ENCODE assay signal across 25 cellular contexts in the genomic region with DNA sequence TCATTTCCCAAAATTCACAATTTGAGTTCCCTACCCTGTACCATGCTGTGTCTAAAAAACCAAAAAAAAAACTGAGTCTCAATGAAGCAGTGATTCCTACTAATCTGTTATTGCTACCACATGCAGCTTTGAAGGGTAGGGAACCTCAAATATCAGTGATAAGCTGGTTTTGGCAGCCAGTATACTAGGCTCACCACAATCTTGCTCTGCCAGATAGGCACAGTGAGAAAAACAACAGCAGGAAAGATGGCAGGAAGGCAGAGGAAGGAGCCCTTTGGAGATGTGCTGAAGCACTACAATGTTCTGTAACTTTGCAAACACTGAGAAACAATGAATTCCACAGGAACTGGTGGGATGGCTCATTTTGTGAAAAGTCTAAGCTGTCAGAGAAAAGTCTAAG.
DNase-seq lines count a peak whose midpoint lies in the region; ATAC-seq, FAIRE-seq and TF ChIP-seq lines count a peak whose summit lies in the region.
"Had no signal": no experiment of that assay in that cellular context is flagged by ENCODE, and none has a peak within 500 bp of the region (broad histone marks: within the 10 kb centered on the region; RNA-seq: fewer than 3 reads in every experiment).

No MANE protein-coding gene starts in this region.

- no peaks in the 10 kb centered on the region for H3K27me3 ChIP-seq in heart right ventricle
- no peaks in the 10 kb centered on the region for H3K27me3 ChIP-seq in pancreas
- H3K27me3 ChIP-seq in left lung: no peaks in the 10 kb centered on the region
- H3K27me3 ChIP-seq: BE2C had no signal

- DNase-seq in Right ventricle myocardium inferior (ENCODE audit: missing footprints): no peak
- DNase-seq in cardiac septum (ENCODE audit: low spot score): no peak
- DNase-seq in dermis blood vessel endothelial cell: peak; percentile 10
- DNase-seq in heart right ventricle: no peak
- peak in 3 of 6 donors; percentile 35 to 60 (median 46) for DNase-seq in pancreas
- DNase-seq in midbrain (lab: John Stamatoyannopoulos, UW): no peak
- no peak for DNase-seq in left lung
- DNase-seq: 8988T; BE2C; CD4-positive, CD25-positive, alpha-beta regulatory T cell; COR-L47; DMS153; GDM1; GOT3; MV-4-11; NCI-H1694 treated with DMSO at 0.1 percent for 48 hours; NCI-H2107; NCI-H2227 treated with DMSO at 0.1 percent for 48 hours; NCI-H510A treated with DMSO at 0.1 percent for 48 hours; NCI-H82; OCI-M1; SHP77 treated with DMSO at 0.1 percent for 48 hours had no signal

- no peak for FAIRE-seq in pancreas (lab: Jason Lieb, UNC)

- intact Hi-C loops in Right ventricle myocardium inferior (cut with DNase I): loop anchor here (2.0 kb wide), 1 partner anchor 96 kb away; the partner anchor contains the start of gene UBP1
- intact Hi-C loops in cardiac septum (cut with DNase I): no loop called here
- intact Hi-C loops in heart right ventricle (cut with DNase I): loop anchor here in 1 of 10 donors (10.0 kb wide), 1 partner anchor 92 kb away; the partner anchor contains the start of gene UBP1
- intact Hi-C loops in pancreas (cut with DNase I): no loop called here
- intact Hi-C loops in left lung (cut with DNase I): no loop called here

- H3K36me3 ChIP-seq in heart right ventricle: peaks cover 0 to 100% (median 27%) of the 10 kb centered on the region in 9 donors
- peaks cover 0 to 3% (median 0%) of the 10 kb centered on the region in 3 donors for H3K36me3 ChIP-seq in pancreas
- peaks cover 0 to 51% of the 10 kb centered on the region in 2 donors for H3K36me3 ChIP-seq in left lung
- H3K36me3 ChIP-seq: BE2C had no signal

- H3K9me3 ChIP-seq in heart right ventricle: no peaks in the 10 kb centered on the region
- no peaks in the 10 kb centered on the region for H3K9me3 ChIP-seq in pancreas
- no peaks in the 10 kb centered on the region for H3K9me3 ChIP-seq in left lung
- H3K9me3 ChIP-seq: BE2C had no signal

- H3K4me3 ChIP-seq in heart right ventricle: no peak overlapping the region
- H3K4me3 ChIP-seq in pancreas: no peak overlapping the region
- no peak overlapping the region for H3K4me3 ChIP-seq in left lung

- ATAC-seq in Right ventricle myocardium inferior: peak; percentile 71
- peak in 6 of 8 donors; percentile 62 to 86 (median 76) for ATAC-seq in heart right ventricle
- ATAC-seq in pancreas: peak; percentile 89 to 99 (median 96)
- ATAC-seq in HG03095 (IDR thresholded peaks at IDR 0.05; ENCODE audit: unreplicated experiment): no peak
- no peak for ATAC-seq in left lung
- ATAC-seq: HCT116 had no signal

- H3K27ac ChIP-seq in heart right ventricle (peak overlapping the region in 9 of 10 donors; percentile 1 to 85 (median 75)), pancreas (no peak overlapping the region), left lung (no peak overlapping the region)
- H3K27ac ChIP-seq: KMS-11 had no signal

- no peak for TF ChIP-seq CTCF in heart right ventricle (IDR thresholded peaks at IDR 0.05)
- no peak for TF ChIP-seq CTCF in pancreas (IDR thresholded peaks at IDR 0.05)
- no peak for TF ChIP-seq CTCF in left lung (IDR thresholded peaks at IDR 0.05)

- peaks cover 0 to 25% (median 0%) of the 10 kb centered on the region in 9 donors for H3K4me1 ChIP-seq in heart right ventricle
- H3K4me1 ChIP-seq in pancreas: no peaks in the 10 kb centered on the region
- H3K4me1 ChIP-seq in left lung: no peaks in the 10 kb centered on the region
- H3K4me1 ChIP-seq: BE2C had no signal

Comparison
In these comparisons a context has a peak if more than half of its experiments do, and no peak if none do; other contexts are left out.
1. ATAC-seq: peak in Right ventricle myocardium inferior (single experiment), heart right ventricle (6 of 8) and pancreas (4 of 4); none in HG03095 (single experiment) and left lung (single experiment).
2. H3K27ac ChIP-seq: peak in heart right ventricle (9 of 10); none in pancreas (0 of 4) and left lung (0 of 2).